In the genomic region with DNA sequence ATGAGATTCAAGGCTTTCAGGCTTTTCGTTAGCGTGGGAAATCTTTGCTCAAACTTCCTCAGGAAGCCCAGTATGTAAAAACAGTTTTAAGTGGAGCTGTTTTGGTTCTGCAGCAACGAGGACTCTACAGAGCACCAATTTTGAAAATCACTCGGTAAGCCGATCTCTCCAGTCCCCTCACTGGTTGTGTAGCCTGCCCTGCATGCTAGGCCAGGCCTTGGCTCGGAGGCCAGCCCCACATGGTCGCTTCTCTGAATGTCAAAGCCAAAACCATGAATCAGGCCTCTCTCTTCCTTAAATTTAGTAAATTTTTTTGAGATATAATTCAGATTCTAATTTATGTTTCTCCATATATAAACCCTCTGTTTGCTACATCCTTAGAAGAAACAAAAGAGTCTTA, we compare ENCODE assay signal across 21 cellular contexts.
DNase-seq lines count a peak whose midpoint lies in the region; ATAC-seq and TF ChIP-seq lines count a peak whose summit lies in the region.
"Had no signal": no experiment of that assay in that cellular context is flagged by ENCODE, and none has a peak within 500 bp of the region (broad histone marks: within the 10 kb centered on the region; RNA-seq: fewer than 3 reads in every experiment).

No MANE protein-coding gene starts in this region.

- in situ Hi-C loops in transverse colon (cut with MboI; ENCODE audit: low pct_ligation_motif_present in 1 of 4, low pct_unique_long_range_greater_than_20kb in 1 of 4, low sequenced_read_pairs in 3 of 4) = no loop called here

- H3K4me3 ChIP-seq in cardiac muscle cell (no peak overlapping the region), transverse colon (no peak overlapping the region)
- H3K4me3 ChIP-seq: lower lobe of right lung, upper lobe of right lung had no signal

- no peak for DNase-seq in WTC11 (ENCODE audit: low spot score)
- DNase-seq in cardiac muscle cell (ENCODE audit: low read depth in 1 of 2, low spot score in 1 of 2) = no peak
- DNase-seq in nephron progenitor cell = no peak
- DNase-seq in transverse colon = no peak
- DNase-seq in iPS-NIHi11 (ENCODE audit: low spot score) = no peak
- no peak for DNase-seq in left colon
- no peak for DNase-seq in foreskin keratinocyte
- DNase-seq: activated CD4-positive, CD25-positive, alpha-beta regulatory T cell treated with anti-CD3 and anti-CD28 coated beads, Interleukin-2, amount 50 U/mL, for 72 hours; activated naive CD4-positive, alpha-beta T cell treated with anti-CD3 and anti-CD28 coated beads, Interleukin-2, amount 10 ng/mL, durations not matched to agents 7 days and 5 days; activated T-cell treated with anti-CD3 and anti-CD28 coated beads, Interleukin-2, amount 50 U/mL, for 48 hours; AML-193; anterior cingulate cortex; COR-L47; effector memory CD8-positive, alpha-beta T cell; HCEC 1CT; lower lobe of right lung; NCI-H1105 treated with DMSO at 0.1 percent for 48 hours; NCI-H2081 treated with DMSO at 0.1 percent for 48 hours; NCI-H526; stimulated activated naive CD4-positive, alpha-beta T cell; upper lobe of right lung had no signal

- H3K4me1 ChIP-seq in cardiac muscle cell (ENCODE audit: low read depth) (peaks cover 9% of the 10 kb centered on the region), transverse colon (peaks cover 26 to 48% (median 45%) of the 10 kb centered on the region in 4 donors), foreskin keratinocyte (no peaks in the 10 kb centered on the region)

- H3K36me3 Mint-ChIP-seq in WTC11 = peaks cover 39% of the 10 kb centered on the region
- peaks cover 66% of the 10 kb centered on the region for H3K36me3 Mint-ChIP-seq in nephron progenitor cell (ENCODE audit: low read depth)

- POLR2A ChIA-PET in WTC11 (lab: Charles Lee) = no interaction called here

- H3K4me1 Mint-ChIP-seq in WTC11 (peaks cover 37% of the 10 kb centered on the region), nephron progenitor cell (peaks cover 33% of the 10 kb centered on the region)

- H3K9me3 Mint-ChIP-seq in WTC11 (peaks cover 10% of the 10 kb centered on the region), nephron progenitor cell (peaks cover 16% of the 10 kb centered on the region)
- H3K9me3 Mint-ChIP-seq: activated naive CD4-positive, alpha-beta T cell treated with anti-CD3 and anti-CD28 coated beads, Interleukin-2, amount 10 ng/mL, durations not matched to agents 7 days and 5 days; effector memory CD8-positive, alpha-beta T cell had no signal

- TF ChIP-seq EP300 in transverse colon (IDR thresholded peaks at IDR 0.05; ENCODE audit: low read depth) = no peak

- no peak overlapping the region for H3K27ac Mint-ChIP-seq in WTC11
- H3K27ac Mint-ChIP-seq in nephron progenitor cell = peak overlapping the region; percentile 57
- H3K27ac Mint-ChIP-seq: activated naive CD4-positive, alpha-beta T cell treated with anti-CD3 and anti-CD28 coated beads, Interleukin-2, amount 10 ng/mL, durations not matched to agents 7 days and 5 days had no signal

- H3K36me3 ChIP-seq in cardiac muscle cell (peaks cover 13% of the 10 kb centered on the region), transverse colon (no peaks in the 10 kb centered on the region)

- H3K9me3 ChIP-seq in cardiac muscle cell (ENCODE audit: low read depth) (no peaks in the 10 kb centered on the region), transverse colon (no peaks in the 10 kb centered on the region)
- H3K9me3 ChIP-seq: lower lobe of right lung, upper lobe of right lung had no signal

- intact Hi-C loops in transverse colon (cut with DNase I; ENCODE audit: low total_unique reads) = no loop called here
- intact Hi-C loops in left colon (cut with DNase I, micrococcal nuclease) = no loop called here

- WGBS in transverse colon (ENCODE audit: low coverage in 1 of 2), 2 donors = 63% methylated on average over 7 of the region's 7 CpGs; no CpG with 5 or more reads in 1 of the 2 donors

- H3K27me3 Mint-ChIP-seq in WTC11 (ENCODE audit: low read depth) (no peaks in the 10 kb centered on the region), nephron progenitor cell (ENCODE audit: low read depth, poor library complexity) (peaks cover 3% of the 10 kb centered on the region)
- H3K27me3 Mint-ChIP-seq: activated naive CD4-positive, alpha-beta T cell treated with anti-CD3 and anti-CD28 coated beads, Interleukin-2, amount 10 ng/mL, durations not matched to agents 7 days and 5 days; effector memory CD8-positive, alpha-beta T cell had no signal

- TF ChIP-seq POLR2A in transverse colon (IDR thresholded peaks at IDR 0.05) = no peak

- TF ChIP-seq CTCF in WTC11 (IDR thresholded peaks at IDR 0.05) (no peak), cardiac muscle cell (IDR thresholded peaks at IDR 0.05; ENCODE audit: low read depth, low read length) (no peak), nephron progenitor cell (IDR thresholded peaks at IDR 0.05) (no peak), transverse colon (IDR thresholded peaks at IDR 0.05) (no peak), foreskin keratinocyte (conservative IDR thresholded peaks at IDR 0.05) (no peak)

- peak overlapping the region; percentile 75 for H3K27ac ChIP-seq in cardiac muscle cell
- H3K27ac ChIP-seq in transverse colon = peak overlapping the region; percentile 59 to 76 (median 76)
- H3K27ac ChIP-seq in foreskin keratinocyte = no peak overlapping the region
- H3K27ac ChIP-seq: lower lobe of right lung had no signal

- CTCF ChIA-PET in WTC11 (lab: Charles Lee) = no interaction called here

- H3K4me3 Mint-ChIP-seq in WTC11 = no peak overlapping the region
- H3K4me3 Mint-ChIP-seq in nephron progenitor cell = no peak overlapping the region
- H3K4me3 Mint-ChIP-seq: activated naive CD4-positive, alpha-beta T cell treated with anti-CD3 and anti-CD28 coated beads, Interleukin-2, amount 10 ng/mL, durations not matched to agents 7 days and 5 days; effector memory CD8-positive, alpha-beta T cell had no signal

- peak; percentile 32; the same call in 1 of the 2 replicates for ATAC-seq in WTC11
- ATAC-seq in left colon = no peak
- no peak for ATAC-seq in foreskin keratinocyte
- ATAC-seq: effector memory CD8-positive, alpha-beta T cell had no signal

- H3K27me3 ChIP-seq in cardiac muscle cell (no peaks in the 10 kb centered on the region), transverse colon (no peaks in the 10 kb centered on the region), foreskin keratinocyte (no peaks in the 10 kb centered on the region)
- H3K27me3 ChIP-seq: upper lobe of right lung had no signal

TF ChIP-seq in WTC11, 78 proteins besides CTCF, POLR2A, EP300 and RAD21:
- TF ChIP-seq ZNF317 (CRISPR knock-in tag; IDR thresholded peaks at IDR 0.05; ENCODE audit: borderline replicate concordance, low read depth) (no peak), NFYB (CRISPR knock-in tag; conservative IDR thresholded peaks at IDR 0.05; ENCODE audit: low read depth) (no peak), ELF4 (CRISPR knock-in tag; IDR thresholded peaks at IDR 0.05; ENCODE audit: low read depth) (no peak), KAT7 (CRISPR knock-in tag; IDR thresholded peaks at IDR 0.05; ENCODE audit: borderline replicate concordance) (no peak), NFE2L1 (CRISPR knock-in tag; IDR thresholded peaks at IDR 0.05) (no peak), CBFB (CRISPR knock-in tag; IDR thresholded peaks at IDR 0.05; ENCODE audit: low read depth) (no peak)
- TF ChIP-seq, protein P1, sequence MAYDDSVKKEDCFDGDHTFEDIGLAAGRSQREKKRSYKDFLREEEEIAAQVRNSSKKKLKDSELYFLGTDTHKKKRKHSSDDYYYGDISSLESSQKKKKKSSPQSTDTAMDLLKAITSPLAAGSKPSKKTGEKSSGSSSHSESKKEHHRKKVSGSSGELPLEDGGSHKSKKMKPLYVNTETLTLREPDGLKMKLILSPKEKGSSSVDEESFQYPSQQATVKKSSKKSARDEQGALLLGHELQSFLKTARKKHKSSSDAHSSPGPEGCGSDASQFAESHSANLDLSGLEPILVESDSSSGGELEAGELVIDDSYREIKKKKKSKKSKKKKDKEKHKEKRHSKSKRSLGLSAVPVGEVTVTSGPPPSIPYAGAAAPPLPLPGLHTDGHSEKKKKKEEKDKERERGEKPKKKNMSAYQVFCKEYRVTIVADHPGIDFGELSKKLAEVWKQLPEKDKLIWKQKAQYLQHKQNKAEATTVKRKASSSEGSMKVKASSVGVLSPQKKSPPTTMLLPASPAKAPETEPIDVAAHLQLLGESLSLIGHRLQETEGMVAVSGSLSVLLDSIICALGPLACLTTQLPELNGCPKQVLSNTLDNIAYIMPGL (CRISPR knock-in tag; IDR thresholded peaks at IDR 0.05) = no peak
- TF ChIP-seq, protein P2, sequence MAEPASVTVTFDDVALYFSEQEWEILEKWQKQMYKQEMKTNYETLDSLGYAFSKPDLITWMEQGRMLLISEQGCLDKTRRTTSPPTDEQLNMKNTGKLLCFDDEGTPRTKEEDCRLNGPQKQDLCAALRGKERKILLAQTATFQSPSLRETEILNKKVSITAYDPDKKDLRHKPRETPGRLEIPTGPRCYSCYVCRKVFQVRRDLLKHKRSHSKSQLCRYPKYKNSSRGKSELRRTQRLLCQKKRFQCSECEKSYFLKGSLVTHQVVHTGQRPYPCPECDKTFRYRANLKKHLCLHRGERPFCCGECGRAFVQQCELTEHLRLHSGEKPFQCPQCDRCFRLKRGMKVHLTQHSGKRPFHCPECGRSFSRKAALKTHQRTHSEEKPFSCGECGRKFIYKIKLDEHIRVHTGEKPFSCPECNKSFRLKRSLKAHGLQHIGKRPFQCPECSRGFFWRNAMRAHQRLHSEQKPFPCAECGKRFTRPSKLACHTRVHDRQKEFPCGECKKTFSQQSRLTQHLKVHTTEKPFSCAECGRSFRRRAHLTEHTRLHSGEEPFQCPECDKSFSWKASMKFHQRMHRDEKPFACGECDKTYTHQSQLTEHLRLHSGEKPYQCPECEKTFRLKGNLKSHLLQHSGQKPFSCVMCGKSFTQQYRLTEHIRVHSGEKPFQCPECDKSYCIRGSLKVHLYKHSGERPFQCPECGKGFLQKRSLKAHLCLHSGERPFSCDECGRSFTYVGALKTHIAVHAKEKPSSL (CRISPR knock-in tag; conservative IDR thresholded peaks at IDR 0.05) = no peak
